7 cellular contexts compared by ENCODE assay signal in the genomic region with DNA sequence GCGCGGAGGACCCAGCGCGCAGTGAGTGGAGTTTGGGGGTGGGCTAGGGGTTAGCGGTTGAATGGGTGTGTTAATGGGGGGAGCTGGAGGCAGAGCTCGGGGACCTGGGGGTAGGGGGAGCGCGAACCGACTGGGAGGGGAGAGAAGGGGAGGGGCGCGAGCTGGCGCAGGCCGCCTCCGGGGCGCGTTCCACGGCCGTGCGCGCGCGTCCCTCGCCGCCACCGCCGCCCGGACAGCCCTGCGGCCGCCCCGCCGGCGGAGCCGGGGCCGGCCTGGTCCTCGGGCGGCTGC. TPM values are rescaled to one million over a fixed set of nuclear protein-coding genes. Genes with fewer than 3 reads are reported as not detected.
A peak's percentile ranks its signal among the peaks of the same experiment; 100 is the strongest.
DNase-seq lines count a peak whose midpoint lies in the region; ATAC-seq and TF ChIP-seq lines count a peak whose summit lies in the region.

ADGRL2 (plus strand) TSS at position 194 of the 291 bp plus-strand sequence. CDS start 36,051 bp downstream, outside the sequence.

- H3K36me3 ChIP-seq in heart right ventricle: no peaks in the 10 kb centered on the region

- POLR2A ChIA-PET in activated CD8-positive, alpha-beta T cell treated with anti-CD3 and anti-CD28 coated beads for 36 hours (lab: Charles Lee): interaction anchor here (0.6 kb wide), 1 partner anchor 12 kb away, joined by 3 read pairs; no protein-coding TSS in a partner anchor
- POLR2A ChIA-PET in CD4-positive, alpha-beta T cell (lab: Charles Lee): no interaction called here

- H3K4me1 ChIP-seq in heart right ventricle: peaks cover 0 to 34% (median 16%) of the 10 kb centered on the region in 9 donors

- no peak for DNase-seq in activated CD8-positive, alpha-beta T cell treated with anti-CD3 and anti-CD28 coated beads for 36 hours
- DNase-seq in heart right ventricle: peak; percentile 50 to 66
- DNase-seq in retinal pigment epithelial cell (ENCODE audit: low read depth): no peak
- no peak for DNase-seq in CD4-positive, alpha-beta T cell
- no peak for DNase-seq in activated effector memory CD4-positive, alpha-beta T cell treated with Interleukin-2 at 50 U/mL for 16 hours

- H3K36me3 Mint-ChIP-seq in activated CD8-positive, alpha-beta T cell treated with anti-CD3 and anti-CD28 coated beads for 36 hours (ENCODE audit: low read depth): no peaks in the 10 kb centered on the region
- no peaks in the 10 kb centered on the region for H3K36me3 Mint-ChIP-seq in CD4-positive, alpha-beta T cell (ENCODE audit: low read depth)

- CTCF ChIA-PET in activated CD8-positive, alpha-beta T cell treated with anti-CD3 and anti-CD28 coated beads for 36 hours (lab: Charles Lee): no interaction called here
- CTCF ChIA-PET in CD4-positive, alpha-beta T cell (lab: Charles Lee): no interaction called here

- H3K27me3 Mint-ChIP-seq in activated CD8-positive, alpha-beta T cell treated with anti-CD3 and anti-CD28 coated beads for 36 hours: peaks cover 38% of the 10 kb centered on the region
- H3K27me3 Mint-ChIP-seq in CD4-positive, alpha-beta T cell: peaks cover 48% of the 10 kb centered on the region

- no peak within 1 kb of the TSS for H3K27ac Mint-ChIP-seq in activated CD8-positive, alpha-beta T cell treated with anti-CD3 and anti-CD28 coated beads for 36 hours
- H3K27ac Mint-ChIP-seq in CD4-positive, alpha-beta T cell: no peak within 1 kb of the TSS

- TF ChIP-seq CTCF in activated CD8-positive, alpha-beta T cell treated with anti-CD3 and anti-CD28 coated beads for 36 hours (IDR thresholded peaks at IDR 0.05): no peak
- TF ChIP-seq CTCF in heart right ventricle (IDR thresholded peaks at IDR 0.05) (no peak), retinal pigment epithelial cell (conservative IDR thresholded peaks at IDR 0.05; ENCODE audit: low read depth, low read length) (no peak)
- TF ChIP-seq CTCF in CD4-positive, alpha-beta T cell (IDR thresholded peaks at IDR 0.05): no peak

- WGBS in heart right ventricle, 2 donors: 0 to 1% methylated on average over 4 to 36 of the region's 36 CpGs

- H3K9me3 ChIP-seq in heart right ventricle: no peaks in the 10 kb centered on the region
- H3K9me3 ChIP-seq in CD4-positive, alpha-beta T cell (ENCODE audit: control insufficient read depth, low read length): no peaks in the 10 kb centered on the region

- ATAC-seq in HG03139 (IDR thresholded peaks at IDR 0.05; ENCODE audit: unreplicated experiment) (peak; percentile 18), heart right ventricle (peak in 7 of 8 donors; percentile 49 to 79 (median 53)), HG03460 (IDR thresholded peaks at IDR 0.05; ENCODE audit: unreplicated experiment) (no peak)
- no peak for ATAC-seq in activated CD8-positive, alpha-beta T cell treated with anti-CD3 and anti-CD28 coated beads for 36 hours
- ATAC-seq in CD4-positive, alpha-beta T cell (ENCODE audit: poor library complexity): no peak

- H3K4me3 Mint-ChIP-seq in activated CD8-positive, alpha-beta T cell treated with anti-CD3 and anti-CD28 coated beads for 36 hours: peak within 1 kb of the TSS; percentile 43
- no peak within 1 kb of the TSS for H3K4me3 Mint-ChIP-seq in CD4-positive, alpha-beta T cell

- H3K9me3 Mint-ChIP-seq in activated CD8-positive, alpha-beta T cell treated with anti-CD3 and anti-CD28 coated beads for 36 hours: no peaks in the 10 kb centered on the region
- H3K9me3 Mint-ChIP-seq in CD4-positive, alpha-beta T cell: no peaks in the 10 kb centered on the region

- peaks cover 3% of the 10 kb centered on the region for H3K4me1 Mint-ChIP-seq in activated CD8-positive, alpha-beta T cell treated with anti-CD3 and anti-CD28 coated beads for 36 hours (ENCODE audit: low read depth)
- peaks cover 6% of the 10 kb centered on the region for H3K4me1 Mint-ChIP-seq in CD4-positive, alpha-beta T cell (ENCODE audit: low read depth)

- intact Hi-C loops in activated CD8-positive, alpha-beta T cell treated with anti-CD3 and anti-CD28 coated beads for 36 hours (cut with micrococcal nuclease): loop anchor here (10.0 kb wide), 1 partner anchor 56 kb away; no protein-coding TSS in a partner anchor
- intact Hi-C loops in heart right ventricle (cut with DNase I): loop anchor here in 6 of 10 donors (2.0 to 10.0 kb wide), 11 partner anchors 134 to 496 kb away; no protein-coding TSS in a partner anchor
- intact Hi-C loops in CD4-positive, alpha-beta T cell (cut with DNase I, micrococcal nuclease): no loop called here

- peak within 1 kb of the TSS; percentile 93 to 99 (median 98) for H3K27ac ChIP-seq in heart right ventricle
- no peak within 1 kb of the TSS for H3K27ac ChIP-seq in CD4-positive, alpha-beta T cell (ENCODE audit: low read depth, low read length)

- H3K27me3 ChIP-seq in heart right ventricle: peaks cover 0 to 46% (median 0%) of the 10 kb centered on the region in 7 donors
- H3K27me3 ChIP-seq in CD4-positive, alpha-beta T cell (ENCODE audit: control insufficient read depth, insufficient read depth, low read length): peaks cover 56% of the 10 kb centered on the region

- H3K4me3 ChIP-seq in heart right ventricle (peak within 1 kb of the TSS; percentile 70 to 99 (median 92)), retinal pigment epithelial cell (ENCODE audit: low read length) (peak within 1 kb of the TSS; percentile 87)

RNA-seq across cellular contexts. Expression of gene ADGRL2, which starts in this region (rescaled TPM):
- total RNA-seq in activated CD8-positive, alpha-beta T cell treated with anti-CD3 and anti-CD28 coated beads for 36 hours: not detected
- total RNA-seq in heart right ventricle: 10 to 100 TPM; 40.0 to 58.7 (median 49.3) TPM
- polyA plus RNA-seq in heart right ventricle: 10 to 100 TPM; 22.2 to 26.9 TPM
- not detected for total RNA-seq in CD4-positive, alpha-beta T cell

Comparison
In these comparisons a context has a peak if more than half of its experiments do, and no peak if none do; other contexts are left out.
1. RNA of gene ADGRL2 (total RNA-seq): 40.0 to 58.7 TPM in heart right ventricle; not detected in activated CD8-positive, alpha-beta T cell treated with anti-CD3 and anti-CD28 coated beads for 36 hours and not detected in CD4-positive, alpha-beta T cell; every median in the first group is over 10 times any median in the second.
2. ATAC-seq: peak in HG03139 (single experiment) and heart right ventricle (7 of 8); none in activated CD8-positive, alpha-beta T cell treated with anti-CD3 and anti-CD28 coated beads for 36 hours (single experiment), HG03460 (single experiment) and CD4-positive, alpha-beta T cell (single experiment).
3. DNase-seq: peak in heart right ventricle (2 of 2); none in activated CD8-positive, alpha-beta T cell treated with anti-CD3 and anti-CD28 coated beads for 36 hours (single experiment), retinal pigment epithelial cell (single experiment), CD4-positive, alpha-beta T cell (0 of 10) and activated effector memory CD4-positive, alpha-beta T cell treated with Interleukin-2 at 50 U/mL for 16 hours (single experiment).
4. intact Hi-C loops: an anchor here in activated CD8-positive, alpha-beta T cell treated with anti-CD3 and anti-CD28 coated beads for 36 hours (10.0 kb wide) and heart right ventricle (2.0 to 10.0 kb wide); none called in CD4-positive, alpha-beta T cell.